Comparison of ENCODE assay signal across 11 cellular contexts in genomic region chr13:110415669-110416068, GRCh38.
A peak's percentile ranks its signal among the peaks of the same experiment; 100 is the strongest.
DNase-seq lines count a peak whose midpoint lies in the region; ATAC-seq and TF ChIP-seq lines count a peak whose summit lies in the region.
"Had no signal": no experiment of that assay in that cellular context is flagged by ENCODE, and none has a peak within 500 bp of the region (broad histone marks: within the 10 kb centered on the region; RNA-seq: fewer than 3 reads in every experiment).

No MANE protein-coding gene starts in this region.

- H3K27me3 ChIP-seq in GM23338 (ENCODE audit: insufficient read depth) = no peaks in the 10 kb centered on the region
- no peaks in the 10 kb centered on the region for H3K27me3 ChIP-seq in PC-9 (ENCODE audit: insufficient read depth, low read depth)
- H3K27me3 ChIP-seq in rectal smooth muscle tissue (ENCODE audit: control insufficient read depth, insufficient read depth, low read length) = no peaks in the 10 kb centered on the region
- H3K27me3 ChIP-seq: neural progenitor cell had no signal

- H3K79me2 ChIP-seq in GM23338 (replicated peaks; ENCODE audit: insufficient read depth) = no peaks in the 10 kb centered on the region
- no peaks in the 10 kb centered on the region for H3K79me2 ChIP-seq in PC-9 (ENCODE audit: low read depth)

- 0 out of 4 replicates have a peak, but pooled peaks of 1 of the 2 experiments have one; percentile 7 for TF ChIP-seq CTCF in GM23338 (conservative IDR thresholded peaks at IDR 0.05; ENCODE audit: low read depth in 2 of 2)
- no peak for TF ChIP-seq CTCF in PC-9 (conservative IDR thresholded peaks at IDR 0.05)

- H3K4me3 ChIP-seq in GM23338 (no peak overlapping the region), PC-9 (no peak overlapping the region), rectal smooth muscle tissue (ENCODE audit: low read length) (no peak overlapping the region)
- H3K4me3 ChIP-seq: neural progenitor cell had no signal

- no peaks in the 10 kb centered on the region; the same call in 1 of the 2 replicates for H3K4me1 ChIP-seq in GM23338 (ENCODE audit: insufficient read depth)
- H3K4me1 ChIP-seq in PC-9 (replicated peaks; ENCODE audit: insufficient read depth) = peaks cover 19% of the 10 kb centered on the region
- peaks cover 49% of the 10 kb centered on the region for H3K4me1 ChIP-seq in rectal smooth muscle tissue (ENCODE audit: control insufficient read depth, insufficient read depth, low read length)
- H3K4me1 ChIP-seq: neural progenitor cell had no signal

- H3K4me2 ChIP-seq in GM23338 (no peak overlapping the region), PC-9 (no peak overlapping the region)
- H3K4me2 ChIP-seq: neural progenitor cell had no signal

- H3F3A ChIP-seq in GM23338 (replicated peaks; ENCODE audit: low read depth) (no peaks in the 10 kb centered on the region), PC-9 (ENCODE audit: insufficient read depth, low read depth) (peaks cover 19% of the 10 kb centered on the region; the same call in 1 of the 2 replicates)

- DNase-seq in GM23338 (ENCODE audit: low spot score) (peak; percentile 58), PC-9 (peak; percentile 11 to 71), NCI-H524 (lab: John Stamatoyannopoulos, UW) (no peak), activated gamma-delta T cell (lab: John Stamatoyannopoulos, UW) (no peak), NOMO-1 (lab: John Stamatoyannopoulos, UW; ENCODE audit: unreplicated experiment in 2 of 2) (no peak)
- DNase-seq in effector CD4-positive, alpha-beta T cell = no peak
- DNase-seq: activated naive CD4-positive, alpha-beta T cell; NCI-H2081 treated with DMSO at 0.1 percent for 48 hours had no signal

- intact Hi-C loops in PC-9 (cut with micrococcal nuclease; ENCODE audit: unreplicated experiment) = loop anchor here (10.0 kb wide), 1 partner anchor 281 kb away; no protein-coding TSS in a partner anchor

- H3K36me3 Mint-ChIP-seq in GM23338 (ENCODE audit: low read depth) = no peaks in the 10 kb centered on the region; the same call in 2 of the 3 replicates

- H3K9me2 ChIP-seq in GM23338 (ENCODE audit: insufficient read depth) (no peaks in the 10 kb centered on the region), PC-9 (ENCODE audit: insufficient read depth) (no peaks in the 10 kb centered on the region)

- H3K36me3 ChIP-seq in GM23338 (ENCODE audit: insufficient read depth) (no peaks in the 10 kb centered on the region), PC-9 (ENCODE audit: low read depth) (no peaks in the 10 kb centered on the region), rectal smooth muscle tissue (ENCODE audit: control insufficient read depth, insufficient read depth, low read length) (no peaks in the 10 kb centered on the region)
- H3K36me3 ChIP-seq: neural progenitor cell had no signal

- ATAC-seq in GM23338 = peak; percentile 69
- peak; percentile 79 for ATAC-seq in esophagus mucosa

- H4K20me1 ChIP-seq in GM23338 (replicated peaks; ENCODE audit: insufficient read depth) (peaks cover 6% of the 10 kb centered on the region; the same call in 1 of the 2 replicates), PC-9 (ENCODE audit: insufficient read depth) (no peaks in the 10 kb centered on the region)

- BruUV-seq in PC-9 (replicated peaks; lab: Mats Ljungman, UMichigan) = no TSS peak

- POLR2A ChIA-PET in PC-9 (lab: Charles Lee; ENCODE audit: unreplicated experiment) = no interaction called here

- H3K9ac ChIP-seq in rectal smooth muscle tissue (ENCODE audit: low read length) = no peak overlapping the region
- H3K9ac ChIP-seq: neural progenitor cell had no signal

- no peak overlapping the region for H3K27ac ChIP-seq in GM23338 (ENCODE audit: low read depth)
- H3K27ac ChIP-seq in PC-9 = no peak overlapping the region
- H3K27ac ChIP-seq in rectal smooth muscle tissue (ENCODE audit: low read depth, low read length) = peak overlapping the region; percentile 82
- H3K27ac ChIP-seq: neural progenitor cell had no signal

- H3K27me3 Mint-ChIP-seq in GM23338 (ENCODE audit: insufficient read depth, low read depth, poor library complexity) = peaks cover 6% of the 10 kb centered on the region

- CTCF ChIA-PET in PC-9 (lab: Charles Lee) = no interaction called here

- no peaks in the 10 kb centered on the region for H3K9me3 ChIP-seq in PC-9 (ENCODE audit: insufficient read depth, low read depth)

- peaks cover 30% of the 10 kb centered on the region for H3K4me1 Mint-ChIP-seq in GM23338

- H3K4me3 Mint-ChIP-seq in GM23338 = no peak overlapping the region
- H3K4me3 Mint-ChIP-seq: neural progenitor cell had no signal

- no peak overlapping the region for H3K27ac Mint-ChIP-seq in GM23338
- H3K27ac Mint-ChIP-seq: neural progenitor cell had no signal

- H2AFZ ChIP-seq in GM23338 (no peak overlapping the region), PC-9 (no peak overlapping the region)
- H2AFZ ChIP-seq: neural progenitor cell had no signal

- H3K9me3 Mint-ChIP-seq in GM23338 = no peaks in the 10 kb centered on the region
- H3K9me3 Mint-ChIP-seq: neural progenitor cell had no signal

TF ChIP-seq in GM23338, 12 proteins besides CTCF, POLR2A, EP300 and RAD21 (continues in another document):
- TF ChIP-seq STAT1 (IDR thresholded peaks at IDR 0.05; ENCODE audit: unreplicated experiment) (no peak), EZH2phosphoT487 (IDR thresholded peaks at IDR 0.05; ENCODE audit: unreplicated experiment) (no peak), POLR2AphosphoS5 (IDR thresholded peaks at IDR 0.05; ENCODE audit: low read depth) (no peak), ETS1 (IDR thresholded peaks at IDR 0.05) (no peak), ZNF114 (CRISPR knock-in tag; IDR thresholded peaks at IDR 0.05) (no peak), ZNF462 (CRISPR knock-in tag; IDR thresholded peaks at IDR 0.05) (no peak), JUNB (IDR thresholded peaks at IDR 0.05; ENCODE audit: unreplicated experiment) (no peak), EZH2 (IDR thresholded peaks at IDR 0.05; ENCODE audit: low read depth, unreplicated experiment) (no peak)

Comparison
In these comparisons a context has a peak if more than half of its experiments do, and no peak if none do; other contexts are left out.
1. DNase-seq: peak in GM23338 (single experiment) and PC-9 (2 of 2); none in effector CD4-positive, alpha-beta T cell (single experiment), NCI-H524 (0 of 2), activated gamma-delta T cell (single experiment) and NOMO-1 (0 of 2).